8 cellular contexts compared by ENCODE assay signal in the genomic region with DNA sequence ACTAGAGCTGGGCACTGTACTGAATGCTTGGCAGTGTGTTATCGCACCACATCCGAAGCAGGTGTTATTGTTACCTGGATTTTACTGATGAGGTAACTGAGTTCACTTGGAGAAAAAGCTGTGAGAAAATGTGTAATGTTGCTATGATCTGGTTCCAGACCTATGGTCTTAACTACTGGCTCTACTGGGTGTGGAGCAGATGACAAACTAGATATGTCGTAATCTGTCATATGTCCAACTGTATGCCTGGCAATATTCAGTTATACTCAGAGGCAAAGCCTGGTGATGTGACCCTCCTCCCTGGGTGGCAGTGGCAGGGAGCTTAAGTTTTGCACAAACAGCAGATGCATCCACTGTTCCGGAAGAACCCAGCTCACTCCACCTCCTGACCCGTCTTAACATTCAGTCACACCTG. TPM values are rescaled to one million over a fixed set of nuclear protein-coding genes. Genes with fewer than 3 reads are reported as not detected.
DNase-seq lines count a peak whose midpoint lies in the region; ATAC-seq and TF ChIP-seq lines count a peak whose summit lies in the region.

No MANE protein-coding gene starts in this region.

- peak; percentile 28 for DNase-seq in activated CD8-positive, alpha-beta memory T cell treated with anti-CD3 and anti-CD28 coated beads, Interleukin-2, amount 50 U/mL, for 4 hours
- DNase-seq in stomach, result no peak
- DNase-seq in NCI-H1417 (lab: John Stamatoyannopoulos, UW), result no peak
- no peak for DNase-seq in NCI-H2029 (lab: John Stamatoyannopoulos, UW)

- 22 to 47% (median 37%) methylated on average over 5 of the region's 5 CpGs for WGBS in stomach, 5 donors

- TF ChIP-seq CTCF in stomach (IDR thresholded peaks at IDR 0.05), result no peak

- no peaks in the 10 kb centered on the region for H3K9me3 ChIP-seq in BLaER1 treated with 17β-estradiol and CSF1 and Interleukin-3, amounts not matched to agents 10 nM and 100 nM (replicated peaks in 1 of 11)
- H3K9me3 ChIP-seq in KOPT-K1 (ENCODE audit: insufficient read depth, low read length, poor library complexity, severe bottlenecking), result no peaks in the 10 kb centered on the region
- H3K9me3 ChIP-seq in iPS-20b (ENCODE audit: insufficient read depth, low read depth, low read length), result no peaks in the 10 kb centered on the region
- H3K9me3 ChIP-seq in stomach, result no peaks in the 10 kb centered on the region

- H3K36me3 ChIP-seq in BLaER1 treated with 17β-estradiol and CSF1 and Interleukin-3, amounts not matched to agents 10 nM and 100 nM, result no peaks in the 10 kb centered on the region
- H3K36me3 ChIP-seq in KOPT-K1 (ENCODE audit: insufficient read depth, low read length) (no peaks in the 10 kb centered on the region), iPS-20b (ENCODE audit: insufficient read depth, low read depth, low read length) (no peaks in the 10 kb centered on the region), stomach (no peaks in the 10 kb centered on the region)

- no peak for TF ChIP-seq POLR2A in stomach (IDR thresholded peaks at IDR 0.05)

- no peak for ATAC-seq in GM21447 (IDR thresholded peaks at IDR 0.05; ENCODE audit: unreplicated experiment)

- peaks cover 50 to 82% (median 60%) of the 10 kb centered on the region in 10 experiments for H3K4me1 ChIP-seq in BLaER1 treated with 17β-estradiol and CSF1 and Interleukin-3, amounts not matched to agents 10 nM and 100 nM
- peaks cover 26% of the 10 kb centered on the region for H3K4me1 ChIP-seq in iPS-20b (ENCODE audit: insufficient read depth, low read length)
- H3K4me1 ChIP-seq in stomach, result peaks cover 41 to 59% (median 51%) of the 10 kb centered on the region in 4 donors

- H3K27me3 ChIP-seq in BLaER1 treated with 17β-estradiol and CSF1 and Interleukin-3, amounts not matched to agents 10 nM and 100 nM, result peaks cover 0 to 6% (median 0%) of the 10 kb centered on the region in 11 experiments; a peak in 1 of 22 replicates
- H3K27me3 ChIP-seq in iPS-20b (ENCODE audit: insufficient read depth, low read length), result no peaks in the 10 kb centered on the region
- H3K27me3 ChIP-seq in stomach, result no peaks in the 10 kb centered on the region

- no peak for TF ChIP-seq EP300 in stomach (IDR thresholded peaks at IDR 0.05)

- no peaks in the 10 kb centered on the region for H4K20me1 ChIP-seq in BLaER1 treated with 17β-estradiol and CSF1 and Interleukin-3, amounts not matched to agents 10 nM and 100 nM

- H3K9ac ChIP-seq in BLaER1 treated with 17β-estradiol and CSF1 and Interleukin-3, amounts not matched to agents 10 nM and 100 nM, result peak overlapping the region; percentile 1 to 96 (median 62); a peak in 18 of 22 replicates
- peak overlapping the region; percentile 38; the same call in 1 of the 2 replicates for H3K9ac ChIP-seq in iPS-20b (ENCODE audit: low read depth, low read length)

- peak overlapping the region in 2 of 10 experiments; percentile 28 to 33; a peak in 1 of 20 replicates for H3K4me3 ChIP-seq in BLaER1 treated with 17β-estradiol and CSF1 and Interleukin-3, amounts not matched to agents 10 nM and 100 nM
- H3K4me3 ChIP-seq in iPS-20b (ENCODE audit: low read length) (no peak overlapping the region; the same call in 1 of the 2 replicates), stomach (no peak overlapping the region)

- H3K4me2 ChIP-seq in BLaER1 treated with 17β-estradiol and CSF1 and Interleukin-3, amounts not matched to agents 10 nM and 100 nM, result peak overlapping the region; percentile 64 to 100 (median 93)

- H3K27ac ChIP-seq in BLaER1 treated with 17β-estradiol and CSF1 and Interleukin-3, amounts not matched to agents 10 nM and 100 nM, result peak overlapping the region; percentile 55 to 98 (median 71); a peak in 21 of 22 replicates
- H3K27ac ChIP-seq in KOPT-K1 (ENCODE audit: low read depth, low read length, poor library complexity, severe bottlenecking), result peak overlapping the region; percentile 99
- no peak overlapping the region for H3K27ac ChIP-seq in iPS-20b (ENCODE audit: low read length)
- peak overlapping the region; percentile 82 to 96 (median 94) for H3K27ac ChIP-seq in stomach

- intact Hi-C loops in stomach (cut with DNase I; ENCODE audit: low total_unique reads), result no loop called here

RNA-seq across cellular contexts. Expression of a gene that starts 23.5 kb away (rescaled TPM):
- 10 to 100 TPM in 3 of 5 donors, 1 to 10 TPM in 2; 2.3 to 36.2 (median 28.5) TPM for total RNA-seq in stomach
- 10 to 100 TPM in 2 of 3 donors, 1 to 10 TPM in 1; 5.5 to 19.1 (median 16.6) TPM for polyA plus RNA-seq in stomach

RNA-seq across cellular contexts. Expression of a gene that starts 40.5 kb away (rescaled TPM):
- total RNA-seq in stomach, result under 1 TPM in 1 of 5 donors, not detected in 4; 0.89 TPM
- under 1 TPM in 1 of 3 donors, not detected in 2; 0.23 TPM for polyA plus RNA-seq in stomach
